In the genomic region with DNA sequence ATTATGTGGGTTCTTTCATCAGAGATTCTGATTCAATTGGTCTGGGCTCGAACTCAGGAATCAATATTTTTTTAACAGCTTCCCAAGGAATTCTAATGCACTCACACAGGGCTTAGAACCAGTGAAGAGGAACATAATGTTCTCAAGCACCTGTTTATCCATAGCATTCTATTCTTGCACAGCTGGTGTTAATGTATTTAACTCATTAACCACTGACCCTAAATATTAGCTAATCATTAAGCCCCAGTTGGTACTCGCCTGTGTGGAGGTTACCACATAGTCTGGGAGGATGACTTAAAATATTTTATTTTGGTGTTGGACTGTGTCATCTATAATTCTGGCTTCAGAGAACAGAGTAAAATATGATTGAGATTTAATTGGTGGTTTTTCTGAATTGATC, we compare ENCODE assay signal across 21 cellular contexts. TPM values are rescaled to one million over a fixed set of nuclear protein-coding genes. Genes with fewer than 3 reads are reported as not detected.
A peak's percentile ranks its signal among the peaks of the same experiment; 100 is the strongest.
DNase-seq lines count a peak whose midpoint lies in the region; ATAC-seq and TF ChIP-seq lines count a peak whose summit lies in the region.
"Had no signal": no experiment of that assay in that cellular context is flagged by ENCODE, and none has a peak within 500 bp of the region (broad histone marks: within the 10 kb centered on the region; RNA-seq: fewer than 3 reads in every experiment).

No MANE protein-coding gene starts in this region.

- H3K27me3 ChIP-seq in CD4-positive, alpha-beta memory T cell (ENCODE audit: insufficient read depth, low read length) = no peaks in the 10 kb centered on the region
- H3K27me3 ChIP-seq in Peyer's patch = no peaks in the 10 kb centered on the region

- DNase-seq in Caki2 (ENCODE audit: low read depth) (peak; percentile 71), NCI-H69 (lab: John Stamatoyannopoulos, UW) (peak; percentile 60), left kidney (ENCODE audit: low read depth, low spot score) (peak; percentile 76), Peyer's patch (no peak)
- no peak for DNase-seq in CD4-positive, alpha-beta memory T cell
- DNase-seq: activated CD4-positive, alpha-beta memory T cell treated with anti-CD3 and anti-CD28 coated beads for 36 hours; activated naive CD4-positive, alpha-beta T cell treated with anti-CD3 and anti-CD28 coated beads, Interleukin-2, amount 50 U/mL, for 16 hours; activated T-cell treated with anti-CD3 and anti-CD28 coated beads, Interleukin-2, amount 50 U/mL, for 24 hours; islet precursor cell; mesendoderm; naive thymus-derived CD8-positive, alpha-beta T cell; NCI-H1048; NCI-H446 treated with DMSO at 0.1 percent for 48 hours; SHP77 treated with DMSO at 0.1 percent for 48 hours; stimulated activated CD4-positive, alpha-beta T cell treated with anti-CD3 and anti-CD28 coated beads, Interleukin-4, amount 100 ng/mL, for 1 hour; T-helper 1 cell had no signal

- peaks cover 3 to 11% (median 6%) of the 10 kb centered on the region in 8 donors for H3K9me3 Mint-ChIP-seq in CD4-positive, alpha-beta memory T cell

- H3K4me1 ChIP-seq in CD4-positive, alpha-beta memory T cell (ENCODE audit: insufficient read depth, low read length) = no peaks in the 10 kb centered on the region
- no peaks in the 10 kb centered on the region for H3K4me1 ChIP-seq in Peyer's patch

- H3K27ac Mint-ChIP-seq in CD4-positive, alpha-beta memory T cell = no peak overlapping the region
- H3K27ac Mint-ChIP-seq: activated CD4-positive, alpha-beta memory T cell treated with anti-CD3 and anti-CD28 coated beads for 36 hours; activated T-cell treated with anti-CD3 and anti-CD28 coated beads, Interleukin-2, amount 50 U/mL, for 24 hours; naive thymus-derived CD8-positive, alpha-beta T cell had no signal

- H3K36me3 ChIP-seq in CD4-positive, alpha-beta memory T cell (ENCODE audit: insufficient read depth, low read length) = no peaks in the 10 kb centered on the region
- H3K36me3 ChIP-seq in Peyer's patch = no peaks in the 10 kb centered on the region

- in situ Hi-C loops in Caki2 (cut with HindIII; ENCODE audit: low pct_unique_long_range_greater_than_20kb, low sequenced_read_pairs) = no loop called here

- H3K9me3 ChIP-seq in CD4-positive, alpha-beta memory T cell (ENCODE audit: control insufficient read depth in 1 of 2, low read length in 2 of 2) = no peaks in the 10 kb centered on the region
- H3K9me3 ChIP-seq in Peyer's patch = no peaks in the 10 kb centered on the region

- intact Hi-C loops in CD4-positive, alpha-beta memory T cell (cut with micrococcal nuclease) = no loop called here

- peak; percentile 59 for ATAC-seq in GM19463 (IDR thresholded peaks at IDR 0.05; ENCODE audit: unreplicated experiment)
- no peak for ATAC-seq in GM21723 (IDR thresholded peaks at IDR 0.05; ENCODE audit: unreplicated experiment)
- ATAC-seq in HG02973 (IDR thresholded peaks at IDR 0.05; ENCODE audit: unreplicated experiment) = no peak
- ATAC-seq: naive thymus-derived CD8-positive, alpha-beta T cell had no signal

- H3K27ac ChIP-seq in CD4-positive, alpha-beta memory T cell (ENCODE audit: low read depth, low read length) = no peak overlapping the region
- H3K27ac ChIP-seq in Peyer's patch = no peak overlapping the region
- H3K27ac ChIP-seq: KMS-11, VCaP had no signal

- H3K27me3 Mint-ChIP-seq in CD4-positive, alpha-beta memory T cell = peaks cover 9 to 17% of the 10 kb centered on the region in 2 donors

- CTCF ChIA-PET in CD4-positive, alpha-beta memory T cell (lab: Charles Lee; ENCODE audit: partially characterized antibody) = interaction anchor here (0.8 kb wide), 1 partner anchor 10 kb away, joined by 3 read pairs; no protein-coding TSS in a partner anchor

- POLR2A ChIA-PET in CD4-positive, alpha-beta memory T cell (lab: Charles Lee; ENCODE audit: partially characterized antibody) = no interaction called here

- H3K4me1 Mint-ChIP-seq in CD4-positive, alpha-beta memory T cell = peaks cover 0 to 5% (median 2%) of the 10 kb centered on the region in 4 donors

- no peak overlapping the region for H3K4me3 Mint-ChIP-seq in CD4-positive, alpha-beta memory T cell
- H3K4me3 Mint-ChIP-seq: activated CD4-positive, alpha-beta memory T cell treated with anti-CD3 and anti-CD28 coated beads for 36 hours; activated T-cell treated with anti-CD3 and anti-CD28 coated beads, Interleukin-2, amount 50 U/mL, for 24 hours; naive thymus-derived CD8-positive, alpha-beta T cell had no signal

- H3K36me3 Mint-ChIP-seq in CD4-positive, alpha-beta memory T cell = peaks cover 0 to 5% of the 10 kb centered on the region in 2 donors

- TF ChIP-seq POLR2A in Peyer's patch (IDR thresholded peaks at IDR 0.05) = no peak

- H3K4me3 ChIP-seq in CD4-positive, alpha-beta memory T cell (ENCODE audit: low read length in 2 of 2) = no peak overlapping the region
- no peak overlapping the region for H3K4me3 ChIP-seq in Peyer's patch

- no peak for TF ChIP-seq CTCF in Peyer's patch (IDR thresholded peaks at IDR 0.05)

RNA-seq across cellular contexts. Expression of a gene that starts 45.3 kb away (rescaled TPM):
- total RNA-seq in Caki2 (2014; rRNA removed; shearing (Covaris generic); ENCODE audit: low replicate concordance) = 23.3 and 27.7 TPM in 2 replicates
- 1 to 10 TPM; 3.9 to 4.0 TPM for total RNA-seq in CD4-positive, alpha-beta memory T cell
- polyA plus RNA-seq in CD4-positive, alpha-beta memory T cell = 1 to 10 TPM in 1 of 2 donors, under 1 TPM in 1; 0.45 to 1.9 TPM
- total RNA-seq in Peyer's patch = 10 to 100 TPM; 27.3 to 78.4 (median 56.2) TPM

Comparison
In these comparisons a context has a peak if more than half of its experiments do, and no peak if none do; other contexts are left out.
1. DNase-seq: peak in Caki2 (single experiment), NCI-H69 (single experiment) and left kidney (single experiment); none in CD4-positive, alpha-beta memory T cell (0 of 5) and Peyer's patch (0 of 3).